ENCODE assay signal across 8 cellular contexts in genomic region chr19:13089139-13089856, GRCh38. TPM values are rescaled to one million over a fixed set of nuclear protein-coding genes. Genes with fewer than 3 reads are reported as not detected.
DNase-seq lines count a peak whose midpoint lies in the region; ATAC-seq and TF ChIP-seq lines count a peak whose summit lies in the region.

No MANE protein-coding gene starts in this region.

- no peak overlapping the region for H3K4me3 ChIP-seq in RWPE2 (ENCODE audit: severe bottlenecking)
- no peak overlapping the region for H3K4me3 ChIP-seq in thoracic aorta

- no peaks in the 10 kb centered on the region for H3K36me3 Mint-ChIP-seq in activated CD8-positive, alpha-beta memory T cell treated with anti-CD3 and anti-CD28 coated beads, Interleukin-2, amount 10 ng/mL, durations not matched to agents 7 days and 5 days

- DNase-seq in activated CD8-positive, alpha-beta memory T cell treated with anti-CD3 and anti-CD28 coated beads, Interleukin-2, amount 10 ng/mL, durations not matched to agents 7 days and 5 days = no peak
- DNase-seq in activated CD8-positive, alpha-beta memory T cell treated with anti-CD3 and anti-CD28 coated beads for 24 hours = no peak
- peak; percentile 48 for DNase-seq in RWPE2 (ENCODE audit: low spot score)
- DNase-seq in foreskin keratinocyte = no peak
- DNase-seq in thoracic aorta (ENCODE audit: low spot score) = no peak
- no peak for DNase-seq in stimulated activated CD4-positive, alpha-beta T cell treated with anti-CD3 and anti-CD28 coated beads, Interleukin-4, amount 100 ng/mL, for 4 hours
- DNase-seq in SHP77 (lab: John Stamatoyannopoulos, UW) = no peak

- ATAC-seq in activated CD8-positive, alpha-beta memory T cell treated with anti-CD3 and anti-CD28 coated beads, Interleukin-2, amount 10 ng/mL, durations not matched to agents 7 days and 5 days = peak; percentile 56
- ATAC-seq in RWPE2 (ENCODE audit: low read depth) (peak; percentile 60; the same call in 2 of the 3 replicates), foreskin keratinocyte (peak; percentile 70), thoracic aorta (ENCODE audit: insufficient number of reproducible peaks, low FRiP score, low read depth) (no peak), GM19324 (IDR thresholded peaks at IDR 0.05; ENCODE audit: low FRiP score, unreplicated experiment) (no peak)

- no peak overlapping the region for H3K27ac ChIP-seq in RWPE2 (ENCODE audit: poor library complexity, severe bottlenecking)
- H3K27ac ChIP-seq in foreskin keratinocyte = no peak overlapping the region
- peak overlapping the region; percentile 95 to 98 for H3K27ac ChIP-seq in thoracic aorta

- no peaks in the 10 kb centered on the region for H3K9me3 Mint-ChIP-seq in activated CD8-positive, alpha-beta memory T cell treated with anti-CD3 and anti-CD28 coated beads, Interleukin-2, amount 10 ng/mL, durations not matched to agents 7 days and 5 days (ENCODE audit: low read depth)

- H3K27me3 ChIP-seq in RWPE2 (ENCODE audit: insufficient read depth, poor library complexity, severe bottlenecking) (no peaks in the 10 kb centered on the region), foreskin keratinocyte (no peaks in the 10 kb centered on the region), thoracic aorta (replicated peaks; ENCODE audit: insufficient read depth) (no peaks in the 10 kb centered on the region)

- H3K36me3 ChIP-seq in RWPE2 (ENCODE audit: low read depth) = no peaks in the 10 kb centered on the region
- peaks cover 3% of the 10 kb centered on the region for H3K36me3 ChIP-seq in thoracic aorta

- H3K27me3 Mint-ChIP-seq in activated CD8-positive, alpha-beta memory T cell treated with anti-CD3 and anti-CD28 coated beads, Interleukin-2, amount 10 ng/mL, durations not matched to agents 7 days and 5 days = peaks cover 10% of the 10 kb centered on the region

- H3K9me3 ChIP-seq in RWPE2 (ENCODE audit: severe bottlenecking) = no peaks in the 10 kb centered on the region
- no peaks in the 10 kb centered on the region for H3K9me3 ChIP-seq in thoracic aorta

- H3K4me3 Mint-ChIP-seq in activated CD8-positive, alpha-beta memory T cell treated with anti-CD3 and anti-CD28 coated beads, Interleukin-2, amount 10 ng/mL, durations not matched to agents 7 days and 5 days = no peak overlapping the region

- CTCF ChIA-PET in activated CD8-positive, alpha-beta memory T cell treated with anti-CD3 and anti-CD28 coated beads, Interleukin-2, amount 10 ng/mL, durations not matched to agents 7 days and 5 days (lab: Charles Lee) = interaction anchor here (0.7 to 8.5 kb wide), 3 partner anchors 10 to 124 kb away, joined by 3 to 178 read pairs (median 4); no protein-coding TSS in a partner anchor

- TF ChIP-seq CTCF in RWPE2 (IDR thresholded peaks at IDR 0.05; ENCODE audit: poor library complexity, severe bottlenecking) (no peak), foreskin keratinocyte (conservative IDR thresholded peaks at IDR 0.05) (peak; percentile 54), thoracic aorta (IDR thresholded peaks at IDR 0.05) (peak; percentile 46)

- H3K4me1 ChIP-seq in RWPE2 (ENCODE audit: insufficient read depth, poor library complexity, severe bottlenecking) (no peaks in the 10 kb centered on the region), foreskin keratinocyte (no peaks in the 10 kb centered on the region), thoracic aorta (ENCODE audit: control insufficient read depth in 1 of 2, low read depth in 2 of 2) (peaks cover 43 to 84% of the 10 kb centered on the region in 2 donors)

- H3K27ac Mint-ChIP-seq in activated CD8-positive, alpha-beta memory T cell treated with anti-CD3 and anti-CD28 coated beads, Interleukin-2, amount 10 ng/mL, durations not matched to agents 7 days and 5 days = no peak overlapping the region

- H3K4me1 Mint-ChIP-seq in activated CD8-positive, alpha-beta memory T cell treated with anti-CD3 and anti-CD28 coated beads, Interleukin-2, amount 10 ng/mL, durations not matched to agents 7 days and 5 days = no peaks in the 10 kb centered on the region

RNA-seq across cellular contexts. Expression of gene LYL1, which starts 13.4 kb away (rescaled TPM):
- total RNA-seq in activated CD8-positive, alpha-beta memory T cell treated with anti-CD3 and anti-CD28 coated beads, Interleukin-2, amount 10 ng/mL, durations not matched to agents 7 days and 5 days = under 1 TPM; 0.49 to 0.64 TPM
- total RNA-seq in foreskin keratinocyte (1.9 and 2.1 TPM in 2 replicates), thoracic aorta (10 to 100 TPM; 10.6 to 36.1 TPM)
- 1.6 and 2.7 TPM in 2 replicates for polyA plus RNA-seq in foreskin keratinocyte

RNA-seq across cellular contexts. Expression of gene TRMT1, which starts 27.2 kb away (rescaled TPM):
- total RNA-seq in activated CD8-positive, alpha-beta memory T cell treated with anti-CD3 and anti-CD28 coated beads, Interleukin-2, amount 10 ng/mL, durations not matched to agents 7 days and 5 days = 10 to 100 TPM; 43.2 to 50.2 TPM
- total RNA-seq in foreskin keratinocyte (35.7 and 37.7 TPM in 2 replicates), thoracic aorta (10 to 100 TPM; 35.3 to 52.3 TPM)
- 43.4 and 44.8 TPM in 2 replicates for polyA plus RNA-seq in foreskin keratinocyte

RNA-seq across cellular contexts. Expression of gene NACC1, which starts 28.8 kb away (rescaled TPM):
- total RNA-seq in activated CD8-positive, alpha-beta memory T cell treated with anti-CD3 and anti-CD28 coated beads, Interleukin-2, amount 10 ng/mL, durations not matched to agents 7 days and 5 days = 10 to 100 TPM; 82.2 to 96.0 TPM
- total RNA-seq in foreskin keratinocyte = 71.7 and 72.6 TPM in 2 replicates
- polyA plus RNA-seq in foreskin keratinocyte = 32.9 and 36.7 TPM in 2 replicates
- 10 to 100 TPM; 27.2 to 28.8 TPM for total RNA-seq in thoracic aorta

Comparison
In these comparisons a context has a peak if more than half of its experiments do, and no peak if none do; other contexts are left out.
1. ATAC-seq: peak in activated CD8-positive, alpha-beta memory T cell treated with anti-CD3 and anti-CD28 coated beads, Interleukin-2, amount 10 ng/mL, durations not matched to agents 7 days and 5 days (single experiment), RWPE2 (single experiment) and foreskin keratinocyte (single experiment); none in thoracic aorta (single experiment) and GM19324 (single experiment).
2. H3K27ac ChIP-seq: peak in thoracic aorta (2 of 2); none in RWPE2 (single experiment) and foreskin keratinocyte (single experiment).